ENCODE assay signal across 8 cellular contexts in the genomic region with DNA sequence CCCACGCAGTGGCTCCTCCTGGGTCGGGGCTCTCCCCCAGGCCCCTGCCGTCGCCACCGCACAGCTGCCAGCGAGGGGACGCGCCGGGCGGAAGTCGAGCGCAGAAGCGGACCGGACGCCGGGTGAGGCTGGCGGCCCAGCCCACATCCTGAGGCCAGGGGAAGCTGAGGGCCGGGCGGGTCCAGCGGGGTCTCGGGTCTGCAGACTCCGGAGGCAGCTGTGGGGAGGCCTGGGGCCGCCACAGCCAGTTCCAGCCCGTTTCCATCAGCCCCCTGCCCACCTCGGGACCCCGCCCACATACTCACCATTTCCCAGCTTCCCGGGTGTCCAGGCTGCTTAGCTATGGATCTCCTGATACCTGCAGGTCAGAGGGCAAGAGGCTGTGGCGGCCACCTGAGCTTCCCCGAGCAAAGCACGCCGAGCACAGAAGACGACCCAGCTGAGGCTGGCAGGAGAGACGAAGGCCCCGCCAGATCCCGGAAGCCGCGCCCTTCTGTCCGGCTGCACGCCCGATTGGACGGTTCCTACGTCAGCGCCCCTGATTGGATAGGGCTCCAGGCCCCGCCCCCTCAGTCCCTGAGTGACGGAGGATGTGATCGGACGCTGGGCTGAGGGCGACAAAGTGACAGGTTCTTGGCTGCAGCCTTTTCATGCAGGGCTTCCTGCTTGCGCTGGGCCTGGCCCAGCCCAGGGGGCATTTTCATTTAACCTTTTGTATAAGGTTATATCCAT. TPM values are rescaled to one million over a fixed set of nuclear protein-coding genes. Genes with fewer than 3 reads are reported as not detected.
DNase-seq lines count a peak whose midpoint lies in the region; ATAC-seq, FAIRE-seq and TF ChIP-seq lines count a peak whose summit lies in the region.

No MANE protein-coding gene starts in this region.

- H3K36me3 ChIP-seq in prostate gland = no peaks in the 10 kb centered on the region

- under 1% methylated on average over 45 of the region's 49 CpGs for WGBS in prostate gland

- no peak for FAIRE-seq in urothelium cell line (lab: Jason Lieb, UNC)

- ATAC-seq in HG02884 (IDR thresholded peaks at IDR 0.05; ENCODE audit: unreplicated experiment) (peak; percentile 90), left ventricle myocardium superior (peak; percentile 100)

- TF ChIP-seq CTCF in prostate gland (IDR thresholded peaks at IDR 0.05) = no peak

- H3K9me3 ChIP-seq in prostate gland = no peaks in the 10 kb centered on the region

- intact Hi-C loops in left ventricle myocardium superior (cut with micrococcal nuclease) (no loop called here), prostate gland (cut with DNase I) (loop anchor here (10.0 kb wide), 1 partner anchor 106 kb away; a partner anchor contains a TSS)

- TF ChIP-seq POLR2A in GM15510 (IDR thresholded peaks at IDR 0.05; ENCODE audit: borderline replicate concordance, extremely low read depth, insufficient read length) (peak; percentile 89), prostate gland (IDR thresholded peaks at IDR 0.05) (peak; percentile 78)

- peak overlapping the region; percentile 59 to 78 for H3K27ac ChIP-seq in prostate gland

- no peaks in the 10 kb centered on the region for H3K27me3 ChIP-seq in prostate gland (replicated peaks; ENCODE audit: insufficient read depth)

- H3K4me1 ChIP-seq in prostate gland (replicated peaks) = no peaks in the 10 kb centered on the region

- peak; percentile 97 for DNase-seq in NCI-H146 treated with DMSO at 0.1 percent for 48 hours (lab: John Stamatoyannopoulos, UW; ENCODE audit: unreplicated experiment)
- peak; percentile 88 to 95 (median 92) for DNase-seq in T-helper 1 cell
- DNase-seq in amniotic stem cell (lab: John Stamatoyannopoulos, UW) = peak; percentile 91
- peak; percentile 99 for DNase-seq in left ventricle myocardium superior
- peak; percentile 98 for DNase-seq in prostate gland (ENCODE audit: low spot score)
- DNase-seq in urothelium cell line (ENCODE audit: low spot score) = peak; percentile 95

- H3K4me3 ChIP-seq in prostate gland = peak overlapping the region; percentile 80 to 82

RNA-seq across cellular contexts. Expression of a gene that starts 38.7 kb away (rescaled TPM):
- total RNA-seq in left ventricle myocardium superior (7.3 TPM), prostate gland (10 to 100 TPM; 19.1 to 44.6 TPM)

RNA-seq across cellular contexts. Expression of a gene that starts 45.3 kb away (rescaled TPM):
- not detected for total RNA-seq in left ventricle myocardium superior
- total RNA-seq in prostate gland = under 1 TPM in 1 of 2 donors, not detected in 1; 0.62 TPM

Comparison
In these comparisons a context has a peak if more than half of its experiments do, and no peak if none do; other contexts are left out.
1. Peak in every context shown above with its lines: DNase-seq, ATAC-seq, H3K4me3 ChIP-seq and H3K27ac ChIP-seq.